19 cellular contexts compared by ENCODE assay signal in the genomic region with DNA sequence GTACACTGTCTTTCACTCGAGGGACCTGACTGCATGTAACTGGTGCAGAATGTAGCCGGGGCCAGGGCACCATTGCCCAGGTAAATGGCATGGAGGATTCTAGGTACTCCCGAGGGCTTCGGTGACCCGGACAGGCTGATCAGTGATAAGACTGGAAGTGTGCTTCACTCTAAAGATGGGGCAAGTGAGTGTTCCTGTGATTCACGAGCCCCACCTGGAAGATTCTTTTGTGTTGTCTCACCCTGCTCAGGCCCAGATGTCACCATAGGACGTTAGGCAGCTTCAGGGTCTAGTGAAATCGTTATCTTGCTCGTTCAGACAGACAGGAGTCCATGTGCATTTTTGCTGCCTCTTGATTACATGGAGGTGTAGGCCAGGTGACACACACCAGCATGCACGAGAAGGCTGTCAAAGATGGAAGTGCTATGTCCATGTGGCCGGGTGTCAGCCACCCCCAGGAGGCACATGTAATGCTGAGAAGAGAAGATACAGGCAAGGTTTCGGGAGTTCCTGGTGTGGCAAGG.
DNase-seq lines count a peak whose midpoint lies in the region; ATAC-seq and TF ChIP-seq lines count a peak whose summit lies in the region.
"Had no signal": no experiment of that assay in that cellular context is flagged by ENCODE, and none has a peak within 500 bp of the region (broad histone marks: within the 10 kb centered on the region; RNA-seq: fewer than 3 reads in every experiment).

No MANE protein-coding gene starts in this region.

- TF ChIP-seq RAD21 in SK-N-SH (IDR thresholded peaks at IDR 0.05; ENCODE audit: low read length), result no peak

- H3K4me3 ChIP-seq in SK-N-SH (ENCODE audit: low read depth in 2 of 2, low read length in 1 of 2), result no peak overlapping the region
- H3K4me3 ChIP-seq: A549, ovary had no signal

- H4K20me1 ChIP-seq in SK-N-SH (ENCODE audit: insufficient read depth), result no peaks in the 10 kb centered on the region

- POLR2A ChIA-PET in SK-N-SH (lab: Yijun Ruan, JAX), result no interaction called here

- H3K27ac Mint-ChIP-seq in chondrocyte (ENCODE audit: unreplicated experiment) (no peak overlapping the region), osteocyte (ENCODE audit: unreplicated experiment) (no peak overlapping the region)
- H3K27ac Mint-ChIP-seq: activated naive CD8-positive, alpha-beta T cell treated with anti-CD3 and anti-CD28 coated beads, Interleukin-2, amount 50 U/mL, for 24 hours; CD14-positive monocyte; effector memory CD8-positive, alpha-beta T cell; stimulated activated naive B cell treated with anti-CD40 and anti-IgM and Interleukin-4, amounts not matched to agents 10 μg/mL and 1 μg/mL and 100 μg/mL, for 72 hours had no signal

- no peak overlapping the region for H3K9ac ChIP-seq in SK-N-SH

- no peak for TF ChIP-seq EP300 in SK-N-SH (IDR thresholded peaks at IDR 0.05; ENCODE audit: borderline replicate concordance in 1 of 2, low read depth in 1 of 2, low read length in 1 of 2)

- no peaks in the 10 kb centered on the region for H3K79me2 ChIP-seq in SK-N-SH (ENCODE audit: insufficient read depth)

- no peaks in the 10 kb centered on the region for H3K9me3 Mint-ChIP-seq in chondrocyte (ENCODE audit: low read depth)
- no peaks in the 10 kb centered on the region for H3K9me3 Mint-ChIP-seq in osteocyte (ENCODE audit: unreplicated experiment)
- H3K9me3 Mint-ChIP-seq: activated naive CD8-positive, alpha-beta T cell treated with anti-CD3 and anti-CD28 coated beads, Interleukin-2, amount 50 U/mL, for 24 hours; effector memory CD8-positive, alpha-beta T cell; stimulated activated naive B cell treated with anti-CD40 and anti-IgM and Interleukin-4, amounts not matched to agents 10 μg/mL and 1 μg/mL and 100 μg/mL, for 72 hours had no signal

- H2AFZ ChIP-seq in SK-N-SH (ENCODE audit: low read depth), result no peak overlapping the region

- no peaks in the 10 kb centered on the region for H3K27me3 ChIP-seq in SK-N-SH (ENCODE audit: insufficient read depth)
- H3K27me3 ChIP-seq: ovary had no signal

- no peak overlapping the region for H3K27ac ChIP-seq in SK-N-SH (ENCODE audit: low read depth in 2 of 2, low read length in 1 of 2)
- H3K27ac ChIP-seq: A549, ovary had no signal

- H3K4me2 ChIP-seq in SK-N-SH, result no peak overlapping the region
- H3K4me2 ChIP-seq: A549 had no signal

- no peak for ATAC-seq in SK-N-SH treated with all-trans-retinoic acid at 6 μM for 48 hours
- no peak for ATAC-seq in HG02970 (IDR thresholded peaks at IDR 0.05; ENCODE audit: low FRiP score, unreplicated experiment)
- no peak for ATAC-seq in HG02678 (IDR thresholded peaks at IDR 0.05; ENCODE audit: unreplicated experiment)
- ATAC-seq: A549; activated naive CD8-positive, alpha-beta T cell treated with anti-CD3 and anti-CD28 coated beads, Interleukin-2, amount 50 U/mL, for 24 hours; effector memory CD8-positive, alpha-beta T cell; stimulated activated naive B cell treated with anti-CD40 and anti-IgM and Interleukin-4, amounts not matched to agents 10 μg/mL and 1 μg/mL and 100 μg/mL, for 72 hours had no signal

- H3K9me2 ChIP-seq in SK-N-SH, result no peaks in the 10 kb centered on the region

- 51% methylated on average over 10 of the region's 12 CpGs for WGBS in SK-N-SH (ENCODE audit: low lambda C conversion rate)

- DNase-seq in SK-N-SH (peak; percentile 11), Daoy (ENCODE audit: low read depth) (peak; percentile 1), chondrocyte (ENCODE audit: low spot score) (peak; percentile 21), osteocyte (ENCODE audit: extremely low spot score, unreplicated experiment) (peak; percentile 62), occipital lobe (lab: John Stamatoyannopoulos, UW) (no peak)
- DNase-seq: activated naive CD8-positive, alpha-beta T cell treated with anti-CD3 and anti-CD28 coated beads, Interleukin-2, amount 50 U/mL, for 24 hours; caudate nucleus; effector memory CD8-positive, alpha-beta T cell; hypothalamus; MV-4-11; NCI-H2029 treated with DMSO at 0.1 percent for 48 hours; NCI-H526 treated with DMSO at 0.1 percent for 48 hours; stimulated activated naive B cell treated with anti-CD40 and anti-IgM and Interleukin-4, amounts not matched to agents 10 μg/mL and 1 μg/mL and 100 μg/mL, for 72 hours had no signal

- no peaks in the 10 kb centered on the region for H3F3A ChIP-seq in SK-N-SH (replicated peaks; ENCODE audit: insufficient read depth)

- H3K36me3 ChIP-seq in SK-N-SH (replicated peaks in 1 of 2; ENCODE audit: control insufficient read depth in 1 of 2, insufficient read depth in 2 of 2, low read length in 1 of 2), result no peaks in the 10 kb centered on the region
- H3K36me3 ChIP-seq: ovary had no signal

- H3K9me3 ChIP-seq in SK-N-SH, result no peaks in the 10 kb centered on the region
- H3K9me3 ChIP-seq: A549, ovary had no signal

- H3K4me1 Mint-ChIP-seq in chondrocyte (ENCODE audit: low read depth), result no peaks in the 10 kb centered on the region
- no peaks in the 10 kb centered on the region for H3K4me1 Mint-ChIP-seq in osteocyte (ENCODE audit: unreplicated experiment)
- H3K4me1 Mint-ChIP-seq: activated naive CD8-positive, alpha-beta T cell treated with anti-CD3 and anti-CD28 coated beads, Interleukin-2, amount 50 U/mL, for 24 hours; CD14-positive monocyte had no signal

- no peaks in the 10 kb centered on the region for H3K36me3 Mint-ChIP-seq in chondrocyte (ENCODE audit: low read depth)
- H3K36me3 Mint-ChIP-seq in osteocyte (ENCODE audit: unreplicated experiment), result no peaks in the 10 kb centered on the region
- H3K36me3 Mint-ChIP-seq: CD14-positive monocyte; stimulated activated naive B cell treated with anti-CD40 and anti-IgM and Interleukin-4, amounts not matched to agents 10 μg/mL and 1 μg/mL and 100 μg/mL, for 72 hours had no signal

- CTCF ChIA-PET in SK-N-SH (lab: Yijun Ruan, JAX), result no interaction called here

- no peak for TF ChIP-seq CTCF in SK-N-SH (IDR thresholded peaks at IDR 0.05)
- no peak for TF ChIP-seq CTCF in chondrocyte (IDR thresholded peaks at IDR 0.05)
- TF ChIP-seq CTCF in osteocyte (IDR thresholded peaks at IDR 0.05), result no peak

- no peaks in the 10 kb centered on the region; a peak in 1 of 4 replicates for H3K4me1 ChIP-seq in SK-N-SH (ENCODE audit: control insufficient read depth in 1 of 2, insufficient read depth in 2 of 2, low read depth in 1 of 2, low read length in 1 of 2)
- H3K4me1 ChIP-seq: A549 had no signal

- H3K27me3 Mint-ChIP-seq in chondrocyte (ENCODE audit: low read depth), result peaks cover 12% of the 10 kb centered on the region
- H3K27me3 Mint-ChIP-seq in osteocyte (ENCODE audit: unreplicated experiment), result no peaks in the 10 kb centered on the region
- H3K27me3 Mint-ChIP-seq: activated naive CD8-positive, alpha-beta T cell treated with anti-CD3 and anti-CD28 coated beads, Interleukin-2, amount 50 U/mL, for 24 hours had no signal

- H3K4me3 Mint-ChIP-seq in chondrocyte (ENCODE audit: unreplicated experiment) (no peak overlapping the region), osteocyte (ENCODE audit: unreplicated experiment) (no peak overlapping the region)
- H3K4me3 Mint-ChIP-seq: activated naive CD8-positive, alpha-beta T cell treated with anti-CD3 and anti-CD28 coated beads, Interleukin-2, amount 50 U/mL, for 24 hours; CD14-positive monocyte; effector memory CD8-positive, alpha-beta T cell; stimulated activated naive B cell treated with anti-CD40 and anti-IgM and Interleukin-4, amounts not matched to agents 10 μg/mL and 1 μg/mL and 100 μg/mL, for 72 hours had no signal

TF ChIP-seq in SK-N-SH, 30 proteins besides CTCF, POLR2A, EP300 and RAD21 (continues in another document):
- TF ChIP-seq YY1 (IDR thresholded peaks at IDR 0.05; ENCODE audit: low read depth) (no peak), EZH2phosphoT487 (IDR thresholded peaks at IDR 0.05; ENCODE audit: borderline replicate concordance, low read depth) (no peak), RFX5 (IDR thresholded peaks at IDR 0.05; ENCODE audit: low read length) (no peak), RCOR1 (IDR thresholded peaks at IDR 0.05; ENCODE audit: low read length) (no peak)
- TF ChIP-seq, protein P1, sequence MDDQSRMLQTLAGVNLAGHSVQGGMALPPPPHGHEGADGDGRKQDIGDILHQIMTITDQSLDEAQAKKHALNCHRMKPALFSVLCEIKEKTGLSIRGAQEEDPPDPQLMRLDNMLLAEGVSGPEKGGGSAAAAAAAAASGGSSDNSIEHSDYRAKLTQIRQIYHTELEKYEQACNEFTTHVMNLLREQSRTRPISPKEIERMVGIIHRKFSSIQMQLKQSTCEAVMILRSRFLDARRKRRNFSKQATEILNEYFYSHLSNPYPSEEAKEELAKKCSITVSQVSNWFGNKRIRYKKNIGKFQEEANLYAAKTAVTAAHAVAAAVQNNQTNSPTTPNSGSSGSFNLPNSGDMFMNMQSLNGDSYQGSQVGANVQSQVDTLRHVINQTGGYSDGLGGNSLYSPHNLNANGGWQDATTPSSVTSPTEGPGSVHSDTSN (IDR thresholded peaks at IDR 0.05), result no peak

TF ChIP-seq in SK-N-SH treated with all-trans-retinoic acid at 6 μM for 48 hours, 23 proteins besides CTCF, POLR2A, EP300 and RAD21 (continues in another document):
- no peak for TF ChIP-seq ZFP3 (CRISPR knock-in tag; IDR thresholded peaks at IDR 0.05)
- no peak for TF ChIP-seq OSR1 (CRISPR knock-in tag; IDR thresholded peaks at IDR 0.05)
- TF ChIP-seq TOX (CRISPR knock-in tag; IDR thresholded peaks at IDR 0.05; ENCODE audit: borderline replicate concordance), result no peak
- no peak for TF ChIP-seq ZFP30 (CRISPR knock-in tag; IDR thresholded peaks at IDR 0.05)
- no peak for TF ChIP-seq SNAI2 (CRISPR knock-in tag; IDR thresholded peaks at IDR 0.05)
- TF ChIP-seq, protein P2, sequence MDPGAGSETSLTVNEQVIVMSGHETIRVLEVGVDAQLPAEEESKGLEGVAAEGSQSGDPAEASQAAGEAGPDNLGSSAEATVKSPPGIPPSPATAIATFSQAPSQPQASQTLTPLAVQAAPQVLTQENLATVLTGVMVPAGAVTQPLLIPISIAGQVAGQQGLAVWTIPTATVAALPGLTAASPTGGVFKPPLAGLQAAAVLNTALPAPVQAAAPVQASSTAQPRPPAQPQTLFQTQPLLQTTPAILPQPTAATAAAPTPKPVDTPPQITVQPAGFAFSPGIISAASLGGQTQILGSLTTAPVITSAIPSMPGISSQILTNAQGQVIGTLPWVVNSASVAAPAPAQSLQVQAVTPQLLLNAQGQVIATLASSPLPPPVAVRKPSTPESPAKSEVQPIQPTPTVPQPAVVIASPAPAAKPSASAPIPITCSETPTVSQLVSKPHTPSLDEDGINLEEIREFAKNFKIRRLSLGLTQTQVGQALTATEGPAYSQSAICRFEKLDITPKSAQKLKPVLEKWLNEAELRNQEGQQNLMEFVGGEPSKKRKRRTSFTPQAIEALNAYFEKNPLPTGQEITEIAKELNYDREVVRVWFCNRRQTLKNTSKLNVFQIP (CRISPR knock-in tag; IDR thresholded peaks at IDR 0.05; ENCODE audit: borderline replicate concordance, low read depth), result no peak
- no peak for TF ChIP-seq ZNF8 (CRISPR knock-in tag; IDR thresholded peaks at IDR 0.05)
- TF ChIP-seq BACH2 (CRISPR knock-in tag; IDR thresholded peaks at IDR 0.05; ENCODE audit: borderline replicate concordance), result no peak
- no peak for TF ChIP-seq ZNF565 (CRISPR knock-in tag; conservative IDR thresholded peaks at IDR 0.05; ENCODE audit: low read depth)
- TF ChIP-seq PPARA (CRISPR knock-in tag; IDR thresholded peaks at IDR 0.05; ENCODE audit: borderline replicate concordance), result no peak
- TF ChIP-seq GLIS3 (CRISPR knock-in tag; IDR thresholded peaks at IDR 0.05), result no peak
- no peak for TF ChIP-seq ZNF70 (CRISPR knock-in tag; IDR thresholded peaks at IDR 0.05)
